8 cellular contexts compared by ENCODE assay signal in the genomic region with DNA sequence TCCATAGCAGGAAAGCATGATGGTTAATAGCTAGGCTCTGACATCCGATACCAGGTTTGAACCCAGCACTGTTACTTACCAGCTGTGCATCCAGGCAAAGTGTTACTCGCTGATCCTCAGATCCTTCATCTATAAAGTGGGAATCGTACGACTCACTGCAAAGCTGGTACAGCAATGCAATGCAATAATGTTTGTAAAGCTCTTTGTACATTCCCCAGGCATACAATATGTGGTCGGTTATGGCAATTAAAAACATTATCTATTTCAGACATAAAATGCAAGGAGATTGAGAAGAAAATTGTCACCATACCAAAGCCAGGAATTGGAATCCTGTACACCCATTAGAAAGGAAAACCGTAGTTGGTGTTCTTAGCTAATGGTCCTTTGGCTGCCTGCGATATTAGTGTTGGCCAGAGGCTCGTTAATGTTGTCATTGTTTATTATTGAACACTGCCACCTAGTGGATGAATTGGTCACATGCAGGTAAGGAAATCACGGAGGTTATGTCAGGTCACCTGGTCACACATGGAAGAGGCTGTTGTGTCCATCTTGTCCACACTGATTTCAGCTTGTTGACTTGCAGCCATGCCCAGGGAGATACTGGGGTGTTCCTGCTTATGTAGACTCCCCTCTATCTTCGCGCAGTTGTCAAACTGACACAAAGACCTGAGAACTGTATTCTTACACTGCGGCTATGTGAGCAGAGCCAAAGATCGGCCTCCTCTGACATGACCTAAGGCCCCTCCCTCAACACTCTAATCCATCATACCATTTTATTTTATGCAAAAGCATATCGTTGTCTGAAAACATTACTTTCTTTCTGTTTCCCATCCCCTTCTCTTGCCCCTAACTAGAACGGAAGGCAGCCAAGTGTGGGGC.
DNase-seq lines count a peak whose midpoint lies in the region; ATAC-seq, FAIRE-seq and TF ChIP-seq lines count a peak whose summit lies in the region.

No MANE protein-coding gene starts in this region.

- H3K4me1 ChIP-seq in mucosa of descending colon (ENCODE audit: low read depth) = no peaks in the 10 kb centered on the region

- DNase-seq in DMS 273 treated with DMSO at 0.1 percent for 48 hours (lab: John Stamatoyannopoulos, UW) (peak; percentile 54), NCI-H524 treated with DMSO at 0.1 percent for 48 hours (lab: John Stamatoyannopoulos, UW) (peak; percentile 54), mucosa of descending colon (peak in 1 of 3 donors; percentile 80)
- peak; percentile 26 to 50 for DNase-seq in activated CD4-positive, alpha-beta T cell treated with anti-CD3 and anti-CD28 coated beads, Interleukin-2, amount 50 U/mL, for 48 hours
- peak; percentile 46 to 52 for DNase-seq in stimulated activated naive CD8-positive, alpha-beta T cell treated with anti-CD3 and anti-CD28 coated beads, Interleukin-15, amount 100 ng/mL, for 72 hours

- no peaks in the 10 kb centered on the region for H3K9me3 ChIP-seq in mucosa of descending colon

- no peaks in the 10 kb centered on the region for H3K36me3 ChIP-seq in mucosa of descending colon (ENCODE audit: low read depth)

- no peaks in the 10 kb centered on the region for H3K4me1 Mint-ChIP-seq in stimulated activated naive CD8-positive, alpha-beta T cell treated with anti-CD3 and anti-CD28 coated beads, Interleukin-15, amount 100 ng/mL, for 72 hours

- peak; percentile 63 for FAIRE-seq in endometrium (lab: Jason Lieb, UNC)

- H3K27me3 Mint-ChIP-seq in stimulated activated naive CD8-positive, alpha-beta T cell treated with anti-CD3 and anti-CD28 coated beads, Interleukin-15, amount 100 ng/mL, for 72 hours = peaks cover 2% of the 10 kb centered on the region

- no peaks in the 10 kb centered on the region for H3K9me3 Mint-ChIP-seq in stimulated activated naive CD8-positive, alpha-beta T cell treated with anti-CD3 and anti-CD28 coated beads, Interleukin-15, amount 100 ng/mL, for 72 hours

- no peak overlapping the region for H3K4me3 Mint-ChIP-seq in stimulated activated naive CD8-positive, alpha-beta T cell treated with anti-CD3 and anti-CD28 coated beads, Interleukin-15, amount 100 ng/mL, for 72 hours

- peak; percentile 51 for TF ChIP-seq CTCF in mucosa of descending colon (IDR thresholded peaks at IDR 0.05)

- H3K27ac Mint-ChIP-seq in stimulated activated naive CD8-positive, alpha-beta T cell treated with anti-CD3 and anti-CD28 coated beads, Interleukin-15, amount 100 ng/mL, for 72 hours = no peak overlapping the region

- peak; percentile 96 for ATAC-seq in GM21360 (IDR thresholded peaks at IDR 0.05; ENCODE audit: unreplicated experiment)
- ATAC-seq in HG03558 (IDR thresholded peaks at IDR 0.05; ENCODE audit: extremely low read depth, unreplicated experiment) = peak; percentile 97
- ATAC-seq in mucosa of descending colon = peak; percentile 88
- ATAC-seq in stimulated activated naive CD8-positive, alpha-beta T cell treated with anti-CD3 and anti-CD28 coated beads, Interleukin-15, amount 100 ng/mL, for 72 hours = peak; percentile 83

- intact Hi-C loops in mucosa of descending colon (cut with DNase I, micrococcal nuclease) = loop anchor here (5.0 kb wide), 1 partner anchor 424 kb away; no protein-coding TSS in a partner anchor

- no peak overlapping the region for H3K4me3 ChIP-seq in mucosa of descending colon
